Comparison of ENCODE assay signal across 9 cellular contexts in genomic region chr10:5775705-5776104, GRCh38. TPM values are rescaled to one million over a fixed set of nuclear protein-coding genes. Genes with fewer than 3 reads are reported as not detected.
A peak's percentile ranks its signal among the peaks of the same experiment; 100 is the strongest.
DNase-seq lines count a peak whose midpoint lies in the region; ATAC-seq and TF ChIP-seq lines count a peak whose summit lies in the region.
"Had no signal": no experiment of that assay in that cellular context is flagged by ENCODE, and none has a peak within 500 bp of the region (broad histone marks: within the 10 kb centered on the region; RNA-seq: fewer than 3 reads in every experiment).

No MANE protein-coding gene starts in this region.

- H3K27ac Mint-ChIP-seq in Caco-2 (ENCODE audit: unreplicated experiment) = peak overlapping the region; percentile 9

- TF ChIP-seq EP300 in gastroesophageal sphincter (IDR thresholded peaks at IDR 0.05) = no peak

- H3K9me3 ChIP-seq in Caco-2 (no peaks in the 10 kb centered on the region), gastroesophageal sphincter (no peaks in the 10 kb centered on the region)

- no TSS peak for BruUV-seq in Caco-2 (replicated peaks; lab: Mats Ljungman, UMichigan)

- ATAC-seq in gastroesophageal sphincter = no peak
- no peak for ATAC-seq in GM19023 (IDR thresholded peaks at IDR 0.05; ENCODE audit: unreplicated experiment)

- no peaks in the 10 kb centered on the region for H3K27me3 Mint-ChIP-seq in Caco-2 (ENCODE audit: insufficient read depth, unreplicated experiment)

- H3K27me3 ChIP-seq in Caco-2 (replicated peaks; ENCODE audit: control insufficient read depth, insufficient read depth, low read length) (no peaks in the 10 kb centered on the region), gastroesophageal sphincter (no peaks in the 10 kb centered on the region)

- H3K4me1 ChIP-seq in Caco-2 (no peaks in the 10 kb centered on the region), gastroesophageal sphincter (peaks cover 6 to 36% (median 18%) of the 10 kb centered on the region in 3 donors)

- no peak overlapping the region for H3K4me3 ChIP-seq in Caco-2 (ENCODE audit: low read depth, low read length)
- H3K4me3 ChIP-seq in gastroesophageal sphincter = no peak overlapping the region

- CTCF ChIA-PET in Caco-2 (lab: Charles Lee) = interaction anchor here (0.5 to 0.6 kb wide), 2 partner anchors 94 to 898 kb away, joined by 3 to 4 read pairs; no protein-coding TSS in a partner anchor

- DNase-seq in Caco-2 (no peak), DMS53 (lab: John Stamatoyannopoulos, UW) (no peak), GF-D8 (lab: John Stamatoyannopoulos, UW) (no peak), HUDEP-2 (lab: John Stamatoyannopoulos, UW; ENCODE audit: unreplicated experiment in 76 of 76) (no peak)
- DNase-seq in activated CD8-positive, alpha-beta memory T cell treated with anti-CD3 and anti-CD28 coated beads for 48 hours (ENCODE audit: low read depth in 2 of 3, low spot score in 2 of 3) = peak in 2 of 3 experiments; percentile 33 to 37
- DNase-seq in stimulated activated CD4-positive, alpha-beta T cell treated with anti-CD3 and anti-CD28 coated beads, Interleukin-1b, Interleukin-23, amount 100 ng/mL, for 24 hours (ENCODE audit: low read depth in 4 of 4, low spot score in 1 of 4) = peak; percentile 37 to 63 (median 55)

- H3K27ac ChIP-seq in gastroesophageal sphincter = peak overlapping the region; percentile 6 to 72 (median 59)
- H3K27ac ChIP-seq: C4-2B had no signal

- no peak overlapping the region for H3K4me3 Mint-ChIP-seq in Caco-2 (ENCODE audit: unreplicated experiment)

- intact Hi-C loops in Caco-2 (cut with micrococcal nuclease; ENCODE audit: unreplicated experiment) = no loop called here

- no peaks in the 10 kb centered on the region; the same call in 1 of the 2 replicates for H3K36me3 ChIP-seq in Caco-2 (ENCODE audit: control insufficient read depth, insufficient read depth, low read length)
- peaks cover 0 to 27% of the 10 kb centered on the region in 2 donors for H3K36me3 ChIP-seq in gastroesophageal sphincter

- WGBS in gastroesophageal sphincter (ENCODE audit: low coverage in 1 of 2), 2 donors = 80% methylated on average over 12 of the region's 16 CpGs; no CpG with 5 or more reads in 1 of the 2 donors

- POLR2A ChIA-PET in Caco-2 (lab: Charles Lee) = no interaction called here

- H3K4me1 Mint-ChIP-seq in Caco-2 (ENCODE audit: low read depth, unreplicated experiment) = peaks cover 7% of the 10 kb centered on the region

- TF ChIP-seq CTCF in Caco-2 (IDR thresholded peaks at IDR 0.05; ENCODE audit: insufficient read depth in 1 of 2, low read depth in 1 of 2, low read length in 1 of 2, severe bottlenecking in 1 of 2, unreplicated experiment in 1 of 2) (no peak), gastroesophageal sphincter (IDR thresholded peaks at IDR 0.05) (no peak)

- no peaks in the 10 kb centered on the region for H3K9me3 Mint-ChIP-seq in Caco-2 (ENCODE audit: unreplicated experiment)

- peaks cover 92% of the 10 kb centered on the region for H3K36me3 Mint-ChIP-seq in Caco-2 (ENCODE audit: insufficient read depth, unreplicated experiment)

- TF ChIP-seq POLR2A in gastroesophageal sphincter (IDR thresholded peaks at IDR 0.05) = no peak

RNA-seq across cellular contexts. Expression of gene GDI2, which starts 37.5 kb away (rescaled TPM):
- total RNA-seq in Caco-2 (2022) (436 and 446 TPM in 2 replicates), gastroesophageal sphincter (100 to 1,000 TPM; 186 to 294 (median 225) TPM)

Comparison
In these comparisons a context has a peak if more than half of its experiments do, and no peak if none do; other contexts are left out.
1. DNase-seq: peak in activated CD8-positive, alpha-beta memory T cell treated with anti-CD3 and anti-CD28 coated beads for 48 hours (2 of 3) and stimulated activated CD4-positive, alpha-beta T cell treated with anti-CD3 and anti-CD28 coated beads, Interleukin-1b, Interleukin-23, amount 100 ng/mL, for 24 hours (4 of 4); none in Caco-2 (0 of 2), DMS53 (single experiment), GF-D8 (single experiment) and HUDEP-2 (0 of 76).